Comparison of ENCODE assay signal across 1 cellular context in genomic region chr11:18743900-18744514, GRCh38.
TF ChIP-seq lines count a peak whose summit lies in the region.

No MANE protein-coding gene starts in this region.

TF ChIP-seq in IMR-90, 13 proteins besides CTCF, POLR2A, EP300 and RAD21:
- TF ChIP-seq FOS (IDR thresholded peaks at IDR 0.05; ENCODE audit: low read depth, low read length) = no peak
- no peak for TF ChIP-seq CEBPB (IDR thresholded peaks at IDR 0.05; ENCODE audit: low read depth, low read length)
- no peak for TF ChIP-seq CHD1 (IDR thresholded peaks at IDR 0.05; ENCODE audit: low read depth, low read length)
- TF ChIP-seq, protein P1, sequence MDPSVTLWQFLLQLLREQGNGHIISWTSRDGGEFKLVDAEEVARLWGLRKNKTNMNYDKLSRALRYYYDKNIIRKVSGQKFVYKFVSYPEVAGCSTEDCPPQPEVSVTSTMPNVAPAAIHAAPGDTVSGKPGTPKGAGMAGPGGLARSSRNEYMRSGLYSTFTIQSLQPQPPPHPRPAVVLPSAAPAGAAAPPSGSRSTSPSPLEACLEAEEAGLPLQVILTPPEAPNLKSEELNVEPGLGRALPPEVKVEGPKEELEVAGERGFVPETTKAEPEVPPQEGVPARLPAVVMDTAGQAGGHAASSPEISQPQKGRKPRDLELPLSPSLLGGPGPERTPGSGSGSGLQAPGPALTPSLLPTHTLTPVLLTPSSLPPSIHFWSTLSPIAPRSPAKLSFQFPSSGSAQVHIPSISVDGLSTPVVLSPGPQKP (IDR thresholded peaks at IDR 0.05; ENCODE audit: borderline replicate concordance, low read depth, low read length) = no peak
- no peak for TF ChIP-seq BHLHE40 (IDR thresholded peaks at IDR 0.05; ENCODE audit: low read depth, low read length)
- no peak for TF ChIP-seq RFX5 (IDR thresholded peaks at IDR 0.05; ENCODE audit: low read depth, low read length)
- TF ChIP-seq MAZ (IDR thresholded peaks at IDR 0.05; ENCODE audit: borderline replicate concordance, low read depth, low read length) = no peak
- TF ChIP-seq SMC3 (IDR thresholded peaks at IDR 0.05; ENCODE audit: low read depth, low read length) = no peak
- no peak for TF ChIP-seq RCOR1 (IDR thresholded peaks at IDR 0.05; ENCODE audit: insufficient replicate concordance, low read length)
